ENCODE assay signal across 8 cellular contexts in genomic region chr2:241638063-241638660, GRCh38. TPM values are rescaled to one million over a fixed set of nuclear protein-coding genes. Genes with fewer than 3 reads are reported as not detected.
DNase-seq lines count a peak whose midpoint lies in the region; ATAC-seq and TF ChIP-seq lines count a peak whose summit lies in the region.

No MANE protein-coding gene starts in this region.

- peaks cover 4% of the 10 kb centered on the region for H3K36me3 ChIP-seq in CD4-positive, alpha-beta memory T cell (ENCODE audit: insufficient read depth, low read length)
- H3K36me3 ChIP-seq in Karpas-422 (ENCODE audit: insufficient read depth, low read length): peaks cover 21% of the 10 kb centered on the region

- peak in 4 of 5 donors; percentile 49 to 70 (median 54) for DNase-seq in CD4-positive, alpha-beta memory T cell
- DNase-seq in Karpas-422 (no peak), dorsolateral prefrontal cortex (no peak), neural crest cell (ENCODE audit: low read depth, low spot score) (no peak), NCI-H2107 treated with DMSO at 0.1 percent for 48 hours (lab: John Stamatoyannopoulos, UW; ENCODE audit: unreplicated experiment) (no peak)

- POLR2A ChIA-PET in CD4-positive, alpha-beta memory T cell (lab: Charles Lee; ENCODE audit: partially characterized antibody): interaction anchor here (1.0 to 2.8 kb wide), 10 partner anchors 11 to 536 kb away, joined by 3 to 20 read pairs (median 5); partner anchors contain the start of genes D2HGDH, DTYMK, HDLBP and ING5

- peaks cover 36 to 66% (median 51%) of the 10 kb centered on the region in 4 donors for H3K4me1 Mint-ChIP-seq in CD4-positive, alpha-beta memory T cell
- peaks cover 54% of the 10 kb centered on the region for H3K4me1 Mint-ChIP-seq in neural crest cell

- intact Hi-C loops in CD4-positive, alpha-beta memory T cell (cut with micrococcal nuclease): loop anchor here (10.0 kb wide), 2 partner anchors 323 to 1073 kb away; partner anchors contain the start of genes DUSP28, HDLBP, RNPEPL1 and SEPTIN2
- intact Hi-C loops in dorsolateral prefrontal cortex (cut with DNase I): loop anchor here (5.0 to 10.0 kb wide), 5 partner anchors 76 to 1073 kb away; partner anchors contain the start of genes D2HGDH (in 1 of the 2), DUSP28 (in 1 of the 2), HDLBP (in 1 of the 2) and RNPEPL1 (in 1 of the 2)

- no peaks in the 10 kb centered on the region; the same call in 1 of the 2 replicates for H4K20me1 ChIP-seq in Karpas-422 (ENCODE audit: insufficient read depth, low read depth, low read length)

- no peaks in the 10 kb centered on the region for H3K27me3 ChIP-seq in CD4-positive, alpha-beta memory T cell (ENCODE audit: insufficient read depth, low read length)
- H3K27me3 ChIP-seq in Karpas-422 (ENCODE audit: low read length) (no peaks in the 10 kb centered on the region), dorsolateral prefrontal cortex (no peaks in the 10 kb centered on the region)

- H2AFZ ChIP-seq in Karpas-422 (ENCODE audit: low read length): no peak overlapping the region

- H3K4me3 Mint-ChIP-seq in CD4-positive, alpha-beta memory T cell: peak overlapping the region; percentile 86 to 98 (median 94)
- peak overlapping the region; percentile 94 for H3K4me3 Mint-ChIP-seq in neural crest cell

- no peaks in the 10 kb centered on the region for H3K9me3 ChIP-seq in CD4-positive, alpha-beta memory T cell (ENCODE audit: control insufficient read depth in 1 of 2, low read length in 2 of 2)
- H3K9me3 ChIP-seq in Karpas-422 (ENCODE audit: low read length): no peaks in the 10 kb centered on the region

- peak overlapping the region; percentile 86 for H3K4me2 ChIP-seq in Karpas-422 (ENCODE audit: low read depth, low read length, poor library complexity, severe bottlenecking)

- H3K9me3 Mint-ChIP-seq in CD4-positive, alpha-beta memory T cell: no peaks in the 10 kb centered on the region
- H3K9me3 Mint-ChIP-seq in neural crest cell: no peaks in the 10 kb centered on the region

- H3K36me3 Mint-ChIP-seq in CD4-positive, alpha-beta memory T cell: peaks cover under 1 to 16% of the 10 kb centered on the region in 2 donors
- H3K36me3 Mint-ChIP-seq in neural crest cell (ENCODE audit: low read depth): peaks cover 11% of the 10 kb centered on the region

- no peaks in the 10 kb centered on the region for H3K27me3 Mint-ChIP-seq in CD4-positive, alpha-beta memory T cell
- no peaks in the 10 kb centered on the region for H3K27me3 Mint-ChIP-seq in neural crest cell (ENCODE audit: low read depth)

- H3K27ac Mint-ChIP-seq in CD4-positive, alpha-beta memory T cell: peak overlapping the region; percentile 82 to 98 (median 93)
- H3K27ac Mint-ChIP-seq in neural crest cell (ENCODE audit: unreplicated experiment): peak overlapping the region; percentile 19

- no peaks in the 10 kb centered on the region for H3K9me2 ChIP-seq in Karpas-422 (replicated peaks; ENCODE audit: insufficient read depth, low read length)

- peak overlapping the region; percentile 94 for H3K9ac ChIP-seq in Karpas-422 (ENCODE audit: low read length)

- TF ChIP-seq CTCF in dorsolateral prefrontal cortex (IDR thresholded peaks at IDR 0.05 in 54 of 56, conservative IDR thresholded peaks at IDR 0.05 in 2 of 56; ENCODE audit: low read depth in 1 of 56, partially characterized antibody in 56 of 56) (no peak), neural crest cell (conservative IDR thresholded peaks at IDR 0.05) (no peak)

- peak overlapping the region; percentile 88 for H3K27ac ChIP-seq in CD4-positive, alpha-beta memory T cell (ENCODE audit: low read depth, low read length)
- H3K27ac ChIP-seq in Karpas-422 (ENCODE audit: low read length) (no peak overlapping the region), dorsolateral prefrontal cortex (peak overlapping the region in 34 of 59 donors; percentile 95 to 100 (median 98))

- ATAC-seq in GM18907 (IDR thresholded peaks at IDR 0.05; ENCODE audit: unreplicated experiment) (no peak), HG03460 (IDR thresholded peaks at IDR 0.05; ENCODE audit: unreplicated experiment) (no peak), HG02763 (IDR thresholded peaks at IDR 0.05; ENCODE audit: unreplicated experiment) (no peak)

- peak overlapping the region; percentile 65 to 90 for H3K4me3 ChIP-seq in CD4-positive, alpha-beta memory T cell (ENCODE audit: low read length in 2 of 2)
- peak overlapping the region; percentile 84 for H3K4me3 ChIP-seq in Karpas-422 (ENCODE audit: low read length)
- H3K4me3 ChIP-seq in dorsolateral prefrontal cortex: peak overlapping the region; percentile 57 to 99 (median 86)

- CTCF ChIA-PET in CD4-positive, alpha-beta memory T cell (lab: Charles Lee; ENCODE audit: partially characterized antibody): interaction anchor here (1.0 to 2.1 kb wide), 3 partner anchors 10 to 240 kb away, joined by 3 to 8 read pairs (median 4); no protein-coding TSS in a partner anchor

- H3K4me1 ChIP-seq in CD4-positive, alpha-beta memory T cell (ENCODE audit: insufficient read depth, low read length): peaks cover 35% of the 10 kb centered on the region
- peaks cover 22% of the 10 kb centered on the region for H3K4me1 ChIP-seq in Karpas-422 (ENCODE audit: low read length)

- H3K79me2 ChIP-seq in Karpas-422 (ENCODE audit: low read length): peaks cover 89% of the 10 kb centered on the region

RNA-seq across cellular contexts. Expression of gene ATG4B, which starts 0.7 kb away (rescaled TPM):
- 10 to 100 TPM; 87.7 to 96.9 TPM for total RNA-seq in CD4-positive, alpha-beta memory T cell
- 10 to 100 TPM; 49.2 to 58.4 TPM for polyA plus RNA-seq in CD4-positive, alpha-beta memory T cell
- total RNA-seq in Karpas-422 (2014; rRNA removed; shearing (Covaris generic); ENCODE audit: low replicate concordance): 63.9 and 66.6 TPM in 2 replicates
- total RNA-seq in dorsolateral prefrontal cortex (100 to 1,000 TPM in 104 of 120 experiments, 10 to 100 TPM in 16; 79.3 to 164 (median 118) TPM), neural crest cell (112 TPM in 2 replicates)

RNA-seq across cellular contexts. Expression of gene THAP4, which starts 1.2 kb away (rescaled TPM):
- total RNA-seq in CD4-positive, alpha-beta memory T cell: 10 to 100 TPM; 27.8 to 28.2 TPM
- polyA plus RNA-seq in CD4-positive, alpha-beta memory T cell: 10 to 100 TPM; 31.7 to 42.9 TPM
- total RNA-seq in Karpas-422 (2014; rRNA removed; shearing (Covaris generic); ENCODE audit: low replicate concordance): 45.4 and 107 TPM in 2 replicates
- total RNA-seq in dorsolateral prefrontal cortex (10 to 100 TPM; 35.1 to 69.3 (median 54.0) TPM), neural crest cell (59.1 and 60.9 TPM in 2 replicates)

RNA-seq across cellular contexts. Expression of gene DTYMK, which starts 48.5 kb away (rescaled TPM):
- total RNA-seq in CD4-positive, alpha-beta memory T cell: 10 to 100 TPM; 18.8 TPM
- 10 to 100 TPM; 29.4 to 50.3 TPM for polyA plus RNA-seq in CD4-positive, alpha-beta memory T cell
- total RNA-seq in Karpas-422 (2014; rRNA removed; shearing (Covaris generic); ENCODE audit: low replicate concordance): 29.1 and 32.0 TPM in 2 replicates
- 10 to 100 TPM in 119 of 120 experiments, 1 to 10 TPM in 1; 9.9 to 26.6 (median 15.6) TPM for total RNA-seq in dorsolateral prefrontal cortex
- 98.7 and 108 TPM in 2 replicates for total RNA-seq in neural crest cell

Comparison
In these comparisons a context has a peak if more than half of its experiments do, and no peak if none do; other contexts are left out.
1. DNase-seq: peak in CD4-positive, alpha-beta memory T cell (4 of 5); none in Karpas-422 (single experiment), dorsolateral prefrontal cortex (0 of 10), neural crest cell (single experiment) and NCI-H2107 treated with DMSO at 0.1 percent for 48 hours (single experiment).
2. Peak in every context shown above with its lines, with median percentiles within 50 percentile points of each other: H3K4me3 ChIP-seq.